In the genomic region with DNA sequence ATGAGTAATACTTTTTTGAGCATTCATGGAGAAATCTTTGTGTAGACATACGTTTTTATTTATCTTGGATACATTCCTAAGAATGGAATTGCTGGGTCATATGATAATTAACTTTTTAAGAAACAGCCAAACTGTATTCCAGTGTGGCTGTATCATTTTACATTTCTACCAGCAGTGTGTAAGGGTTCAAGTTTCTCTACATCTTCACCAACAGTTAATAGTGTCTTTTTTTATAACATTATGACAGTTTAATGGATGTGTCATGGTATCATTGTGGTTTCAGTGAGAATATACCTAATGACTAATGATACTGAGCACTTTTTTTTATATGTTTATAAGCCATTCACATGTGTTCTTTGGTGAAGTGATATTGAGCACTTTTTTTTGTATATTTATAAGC, we compare ENCODE assay signal across 12 cellular contexts. TPM values are rescaled to one million over a fixed set of nuclear protein-coding genes. Genes with fewer than 3 reads are reported as not detected.
DNase-seq lines count a peak whose midpoint lies in the region; ATAC-seq, FAIRE-seq and TF ChIP-seq lines count a peak whose summit lies in the region.
"Had no signal": no experiment of that assay in that cellular context is flagged by ENCODE, and none has a peak within 500 bp of the region (broad histone marks: within the 10 kb centered on the region; RNA-seq: fewer than 3 reads in every experiment).

No MANE protein-coding gene starts in this region.

- peaks cover 27% of the 10 kb centered on the region for H4K20me1 ChIP-seq in endothelial cell of umbilical vein (replicated peaks; ENCODE audit: control insufficient read depth, extremely low read depth, insufficient read depth, low read length)

- no peak overlapping the region for H3K27ac Mint-ChIP-seq in stimulated activated effector memory CD8-positive, alpha-beta T cell treated with anti-CD3 and anti-CD28 coated beads, Interleukin-12 subunit alpha, Interleukin-12 subunit beta, amount 100 ng/mL, for 72 hours
- H3K27ac Mint-ChIP-seq: progenitor cell of endocrine pancreas had no signal

- H3K4me3 Mint-ChIP-seq in activated T-cell treated with anti-CD3 and anti-CD28 coated beads, Interleukin-2, amount 50 U/mL, for 4 hours: no peak overlapping the region
- no peak overlapping the region for H3K4me3 Mint-ChIP-seq in stimulated activated effector memory CD8-positive, alpha-beta T cell treated with anti-CD3 and anti-CD28 coated beads, Interleukin-12 subunit alpha, Interleukin-12 subunit beta, amount 100 ng/mL, for 72 hours

- no peak for DNase-seq in activated T-cell treated with anti-CD3 and anti-CD28 coated beads, Interleukin-2, amount 50 U/mL, for 4 hours
- DNase-seq in activated T-cell treated with anti-CD3 and anti-CD28 coated beads for 4 hours (no peak), OCI-M1 (lab: John Stamatoyannopoulos, UW) (peak; percentile 17), endothelial cell of umbilical vein (ENCODE audit: low read depth, low spot score) (peak; percentile 73), HK-2 (ENCODE audit: unreplicated experiment) (no peak), NAMALWA (ENCODE audit: low spot score) (no peak), NCI-H524 treated with DMSO at 0.1 percent for 48 hours (lab: John Stamatoyannopoulos, UW) (no peak)
- no peak for DNase-seq in stimulated activated effector memory CD8-positive, alpha-beta T cell treated with anti-CD3 and anti-CD28 coated beads, Interleukin-12 subunit alpha, Interleukin-12 subunit beta, amount 100 ng/mL, for 72 hours (ENCODE audit: low spot score in 2 of 2)
- DNase-seq: left lung, NCI-H2107 had no signal

- ATAC-seq in activated T-cell treated with anti-CD3 and anti-CD28 coated beads, Interleukin-2, amount 50 U/mL, for 4 hours: peak; percentile 87 to 97
- peak; percentile 95 for ATAC-seq in stimulated activated effector memory CD8-positive, alpha-beta T cell treated with anti-CD3 and anti-CD28 coated beads, Interleukin-12 subunit alpha, Interleukin-12 subunit beta, amount 100 ng/mL, for 72 hours
- ATAC-seq: left lung had no signal

- no peaks in the 10 kb centered on the region for H3K9me3 ChIP-seq in endothelial cell of umbilical vein (replicated peaks; ENCODE audit: control insufficient read depth, insufficient read depth, low read length)
- H3K9me3 ChIP-seq: left lung had no signal

- no peak for TF ChIP-seq CTCF in endothelial cell of umbilical vein (IDR thresholded peaks at IDR 0.05; ENCODE audit: extremely low read depth in 1 of 2, insufficient read depth in 1 of 2, low read depth in 1 of 2, low read length in 2 of 2)

- no peak overlapping the region for H3K27ac ChIP-seq in endothelial cell of umbilical vein (ENCODE audit: insufficient read depth, low read depth, low read length)
- H3K27ac ChIP-seq: C4-2B, left lung had no signal

- CTCF ChIA-PET in endothelial cell of umbilical vein (lab: Charles Lee): interaction anchor here (1.0 to 2.1 kb wide), 3 partner anchors 16 to 53 kb away, joined by 3 to 9 read pairs (median 7); a partner anchor contains a TSS

- dilution Hi-C loops in endothelial cell of umbilical vein (cut with MboI; ENCODE audit: extremely low pct_ligation_motif_present, low sequenced_read_pairs): no loop called here

- H2AFZ ChIP-seq in endothelial cell of umbilical vein (ENCODE audit: low read depth, low read length): no peak overlapping the region

- POLR2A ChIA-PET in endothelial cell of umbilical vein (lab: Charles Lee): no interaction called here

- peaks cover 16% of the 10 kb centered on the region for H3K4me1 ChIP-seq in endothelial cell of umbilical vein (ENCODE audit: control insufficient read depth, extremely low read depth, insufficient read depth, low read length)

- H3K4me3 ChIP-seq in endothelial cell of umbilical vein (replicated peaks in 1 of 3; ENCODE audit: insufficient read depth in 1 of 3, low read depth in 1 of 3, low read length in 3 of 3): no peak overlapping the region
- H3K4me3 ChIP-seq: left lung had no signal

- peaks cover 94% of the 10 kb centered on the region for H3K79me2 ChIP-seq in endothelial cell of umbilical vein (ENCODE audit: control insufficient read depth, insufficient read depth, low read length)

- peak overlapping the region; percentile 64 for H3K4me2 ChIP-seq in endothelial cell of umbilical vein (ENCODE audit: insufficient read depth, low read length)

- no peaks in the 10 kb centered on the region for H3K27me3 ChIP-seq in endothelial cell of umbilical vein (ENCODE audit: control insufficient read depth in 2 of 2, insufficient read depth in 2 of 2, low read length in 2 of 2)
- H3K27me3 ChIP-seq: left lung had no signal

- TF ChIP-seq POLR2A in endothelial cell of umbilical vein (IDR thresholded peaks at IDR 0.05; ENCODE audit: low read depth, low read length): no peak

- FAIRE-seq in endothelial cell of umbilical vein (lab: Jason Lieb, UNC): no peak

- BruUV-seq in endothelial cell of umbilical vein (replicated peaks; lab: Mats Ljungman, UMichigan): no TSS peak

- intact Hi-C loops in endothelial cell of umbilical vein (cut with micrococcal nuclease): no loop called here

- H3K36me3 ChIP-seq in endothelial cell of umbilical vein (ENCODE audit: control insufficient read depth in 2 of 2, extremely low read depth in 1 of 2, insufficient read depth in 2 of 2, low read length in 2 of 2): no peaks in the 10 kb centered on the region
- H3K36me3 ChIP-seq: left lung had no signal

- H3K27me3 Mint-ChIP-seq in activated T-cell treated with anti-CD3 and anti-CD28 coated beads, Interleukin-2, amount 50 U/mL, for 4 hours (ENCODE audit: low read depth): no peaks in the 10 kb centered on the region
- H3K27me3 Mint-ChIP-seq: progenitor cell of endocrine pancreas had no signal

- H3K36me3 Mint-ChIP-seq in activated T-cell treated with anti-CD3 and anti-CD28 coated beads, Interleukin-2, amount 50 U/mL, for 4 hours (ENCODE audit: insufficient read depth): peaks cover 8% of the 10 kb centered on the region
- H3K36me3 Mint-ChIP-seq in stimulated activated effector memory CD8-positive, alpha-beta T cell treated with anti-CD3 and anti-CD28 coated beads, Interleukin-12 subunit alpha, Interleukin-12 subunit beta, amount 100 ng/mL, for 72 hours: no peaks in the 10 kb centered on the region

- peaks cover 76% of the 10 kb centered on the region for H3K4me1 Mint-ChIP-seq in activated T-cell treated with anti-CD3 and anti-CD28 coated beads, Interleukin-2, amount 50 U/mL, for 4 hours (ENCODE audit: low read depth)
- peaks cover 38% of the 10 kb centered on the region for H3K4me1 Mint-ChIP-seq in stimulated activated effector memory CD8-positive, alpha-beta T cell treated with anti-CD3 and anti-CD28 coated beads, Interleukin-12 subunit alpha, Interleukin-12 subunit beta, amount 100 ng/mL, for 72 hours

- H3K9me3 Mint-ChIP-seq in activated T-cell treated with anti-CD3 and anti-CD28 coated beads, Interleukin-2, amount 50 U/mL, for 4 hours: no peaks in the 10 kb centered on the region
- H3K9me3 Mint-ChIP-seq in stimulated activated effector memory CD8-positive, alpha-beta T cell treated with anti-CD3 and anti-CD28 coated beads, Interleukin-12 subunit alpha, Interleukin-12 subunit beta, amount 100 ng/mL, for 72 hours: no peaks in the 10 kb centered on the region

- H3K9me1 ChIP-seq in endothelial cell of umbilical vein (replicated peaks; ENCODE audit: control insufficient read depth, extremely low read depth, insufficient read depth, low read length): peaks cover 3% of the 10 kb centered on the region

- no peak overlapping the region for H3K9ac ChIP-seq in endothelial cell of umbilical vein (replicated peaks; ENCODE audit: extremely low read depth, insufficient read depth, low read length)

TF ChIP-seq in endothelial cell of umbilical vein, 7 proteins besides CTCF, POLR2A, EP300 and RAD21:
- peak; percentile 23 for TF ChIP-seq FOS (IDR thresholded peaks at IDR 0.05; ENCODE audit: borderline replicate concordance, insufficient read depth, low read length)
- no peak for TF ChIP-seq JUN (IDR thresholded peaks at IDR 0.05; ENCODE audit: borderline replicate concordance, insufficient read depth, insufficient read length, low read depth)

RNA-seq across cellular contexts. Expression of a gene that starts 52.4 kb away (rescaled TPM):
- total RNA-seq in activated T-cell treated with anti-CD3 and anti-CD28 coated beads, Interleukin-2, amount 50 U/mL, for 4 hours: 10 to 100 TPM; 42.0 to 56.0 (median 43.4) TPM
- total RNA-seq in endothelial cell of umbilical vein: 43.1 and 50.7 TPM in 2 replicates
- 15.5 and 17.8 TPM in 2 replicates for polyA plus RNA-seq in endothelial cell of umbilical vein
- polyA plus RNA-seq in endothelial cell of umbilical vein (2011; cell fraction: cytosol; rRNA removed): 13.4 and 15.9 TPM in 2 replicates
- 45.7 and 47.7 TPM in 2 replicates for polyA plus RNA-seq in endothelial cell of umbilical vein (2011; cell fraction: nucleus; rRNA removed)
- polyA plus RNA-seq in endothelial cell of umbilical vein (2012): 14.7 and 22.3 TPM in 2 replicates
- 119 and 146 TPM in 2 replicates for polyA minus RNA-seq in endothelial cell of umbilical vein
- 60.9 TPM for polyA minus RNA-seq in endothelial cell of umbilical vein (2011; cell fraction: cytosol; rRNA and poly(A)+ RNA removed)
- polyA minus RNA-seq in endothelial cell of umbilical vein (2011; cell fraction: nucleus; rRNA and poly(A)+ RNA removed): 215 and 311 TPM in 2 replicates

Comparison
In these comparisons a context has a peak if more than half of its experiments do, and no peak if none do; other contexts are left out.
1. DNase-seq: peak in OCI-M1 (single experiment) and endothelial cell of umbilical vein (single experiment); none in activated T-cell treated with anti-CD3 and anti-CD28 coated beads, Interleukin-2, amount 50 U/mL, for 4 hours (single experiment), activated T-cell treated with anti-CD3 and anti-CD28 coated beads for 4 hours (single experiment), stimulated activated effector memory CD8-positive, alpha-beta T cell treated with anti-CD3 and anti-CD28 coated beads, Interleukin-12 subunit alpha, Interleukin-12 subunit beta, amount 100 ng/mL, for 72 hours (0 of 2), HK-2 (single experiment), NAMALWA (single experiment) and NCI-H524 treated with DMSO at 0.1 percent for 48 hours (single experiment).